8 cellular contexts compared by ENCODE assay signal in the genomic region with DNA sequence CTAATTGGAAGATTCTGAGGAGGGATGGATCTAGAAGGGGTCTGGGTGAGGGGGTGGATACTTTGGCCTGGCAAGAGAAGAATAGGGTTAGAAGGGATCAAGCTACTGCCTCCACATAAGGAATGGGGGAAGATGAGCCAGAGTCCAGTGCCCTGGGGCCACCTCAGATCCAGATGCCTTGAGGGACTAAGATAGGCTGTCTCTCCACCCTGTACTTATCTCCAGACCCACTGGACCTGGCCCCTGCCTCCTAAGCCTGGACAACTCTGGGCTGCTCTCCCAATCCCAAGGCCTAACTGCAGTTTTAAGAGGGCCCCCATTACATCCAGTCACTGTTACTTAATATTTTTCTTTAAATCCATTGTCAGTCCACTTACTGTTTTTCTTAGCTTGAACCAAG. TPM values are rescaled to one million over a fixed set of nuclear protein-coding genes. Genes with fewer than 3 reads are reported as not detected.
A peak's percentile ranks its signal among the peaks of the same experiment; 100 is the strongest.
DNase-seq lines count a peak whose midpoint lies in the region; ATAC-seq and TF ChIP-seq lines count a peak whose summit lies in the region.

No MANE protein-coding gene starts in this region.

- intact Hi-C loops in posterior vena cava (cut with DNase I), result no loop called here

- H3K4me1 Mint-ChIP-seq in IgD-negative memory B cell (peaks cover 17 to 37% (median 31%) of the 10 kb centered on the region in 3 donors), naive B cell (peaks cover 30 to 53% (median 45%) of the 10 kb centered on the region in 3 donors)

- H3K27me3 Mint-ChIP-seq in IgD-negative memory B cell, result no peaks in the 10 kb centered on the region
- no peaks in the 10 kb centered on the region for H3K27me3 Mint-ChIP-seq in naive B cell

- ATAC-seq in naive B cell (ENCODE audit: low read depth in 2 of 2) (no peak), HG02938 (IDR thresholded peaks at IDR 0.05; ENCODE audit: unreplicated experiment) (no peak)

- H3K9me3 Mint-ChIP-seq in IgD-negative memory B cell (no peaks in the 10 kb centered on the region), naive B cell (no peaks in the 10 kb centered on the region)

- TF ChIP-seq CTCF in AG04449 (IDR thresholded peaks at IDR 0.05; ENCODE audit: insufficient read depth, low read length, missing control alignments) (no peak), choroid plexus epithelial cell (conservative IDR thresholded peaks at IDR 0.05; ENCODE audit: low read depth, low read length) (no peak)

- H3K4me3 Mint-ChIP-seq in IgD-negative memory B cell (peak overlapping the region; percentile 69 to 97 (median 85)), naive B cell (peak overlapping the region; percentile 83 to 98 (median 94))

- H3K4me3 ChIP-seq in AG04449 (ENCODE audit: low read depth, low read length), result peak overlapping the region; percentile 94
- peak overlapping the region; percentile 92 for H3K4me3 ChIP-seq in choroid plexus epithelial cell (ENCODE audit: low read depth, low read length)

- POLR2A ChIA-PET in AG04449 (lab: Yijun Ruan, JAX), result interaction anchor here (1.0 to 2.4 kb wide), 4 partner anchors 12 to 35 kb away, joined by 3 to 11 read pairs (median 4); partner anchors contain the start of gene ABCF3

- CTCF ChIA-PET in AG04449 (lab: Yijun Ruan, JAX), result interaction anchor here (1.1 to 2.2 kb wide), 4 partner anchors 12 to 261 kb away, joined by 3 to 9 read pairs (median 6); partner anchors contain the start of gene EEF1AKMT4

- H3K36me3 Mint-ChIP-seq in IgD-negative memory B cell (peaks cover 2% of the 10 kb centered on the region), naive B cell (peaks cover 0 to 6% of the 10 kb centered on the region in 2 donors)

- no peak for DNase-seq in AG04449 (ENCODE audit: low read depth, low spot score)
- DNase-seq in choroid plexus epithelial cell (ENCODE audit: low read depth), result no peak
- no peak for DNase-seq in naive B cell
- DNase-seq in middle frontal gyrus (ENCODE audit: extremely low spot score, low spot score), result no peak
- no peak for DNase-seq in posterior vena cava (ENCODE audit: low spot score)
- no peak for DNase-seq in SKM-1 treated with dmso at 0.1 percent for 144 hours (lab: John Stamatoyannopoulos, UW; ENCODE audit: unreplicated experiment)

- peak overlapping the region in 1 of 3 donors; percentile 45 for H3K27ac Mint-ChIP-seq in IgD-negative memory B cell
- peak overlapping the region in 5 of 6 donors; percentile 55 to 89 (median 70) for H3K27ac Mint-ChIP-seq in naive B cell

RNA-seq across cellular contexts. Expression of gene DVL3, which starts 2.0 kb away (rescaled TPM):
- 6.4 TPM for polyA plus RNA-seq in IgD-negative memory B cell
- polyA plus RNA-seq in naive B cell (ENCODE audit: low read depth in 6 of 6), result 10 to 100 TPM in 4 of 6 donors, 1 to 10 TPM in 2; 4.6 to 17.3 (median 12.1) TPM
- total RNA-seq in posterior vena cava, result 10 to 100 TPM; 67.3 to 70.7 TPM

RNA-seq across cellular contexts. Expression of gene AP2M1, which starts 17.4 kb away (rescaled TPM):
- polyA plus RNA-seq in IgD-negative memory B cell (249 TPM), naive B cell (ENCODE audit: low read depth in 6 of 6) (100 to 1,000 TPM; 214 to 318 (median 245) TPM)
- 100 to 1,000 TPM; 324 to 365 TPM for total RNA-seq in posterior vena cava

RNA-seq across cellular contexts. Expression of gene EIF2B5, which starts 22.0 kb away (rescaled TPM):
- polyA plus RNA-seq in IgD-negative memory B cell, result 44.5 TPM
- 10 to 100 TPM; 31.5 to 54.4 (median 37.7) TPM for polyA plus RNA-seq in naive B cell (ENCODE audit: low read depth in 6 of 6)
- total RNA-seq in posterior vena cava, result 10 to 100 TPM; 23.3 to 26.4 TPM

RNA-seq across cellular contexts. Expression of gene ABCF3, which starts 28.8 kb away (rescaled TPM):
- polyA plus RNA-seq in IgD-negative memory B cell (49.1 TPM), naive B cell (ENCODE audit: low read depth in 6 of 6) (10 to 100 TPM; 24.6 to 45.7 (median 30.0) TPM)
- 10 to 100 TPM; 38.9 to 48.8 TPM for total RNA-seq in posterior vena cava
